Comparison of ENCODE assay signal across 8 cellular contexts in genomic region chr19:40090256-40091204, GRCh38. TPM values are rescaled to one million over a fixed set of nuclear protein-coding genes. Genes with fewer than 3 reads are reported as not detected.
DNase-seq lines count a peak whose midpoint lies in the region; ATAC-seq and TF ChIP-seq lines count a peak whose summit lies in the region.

ZNF780A (minus strand) TSS chr19:40090943; CDS start chr19:40084753, 6,190 bp downstream.

- peak within 1 kb of the TSS; percentile 76 for H2AFZ ChIP-seq in trophoblast cell (ENCODE audit: insufficient read depth, low read length, poor library complexity)

- H2BK12ac ChIP-seq in trophoblast cell (ENCODE audit: low read length) = no peak within 1 kb of the TSS

- peaks cover 5% of the 10 kb centered on the region for H3K79me2 ChIP-seq in trophoblast cell (ENCODE audit: control insufficient read depth, insufficient read depth, low read length, poor library complexity)

- peak within 1 kb of the TSS; percentile 99 for H3K27ac Mint-ChIP-seq in HFFc6

- peak; percentile 92 to 98 (median 98) for ATAC-seq in heart left ventricle

- peaks cover 7% of the 10 kb centered on the region for H3K79me1 ChIP-seq in trophoblast cell (ENCODE audit: low read length)

- WGBS in adrenal gland, 4 donors = 0 to 1% (median 0%) methylated on average over 29 to 46 of the region's 46 CpGs
- 0% methylated on average over 38 to 46 of the region's 46 CpGs for WGBS in heart left ventricle, 4 donors
- WGBS in trophoblast cell (ENCODE audit: extremely low coverage, insufficient coverage, insufficient read length) = no CpG with 5 or more reads among the region's 46 CpGs

- H3K18ac ChIP-seq in trophoblast cell (ENCODE audit: low read length) = peak within 1 kb of the TSS; percentile 71

- H2BK5ac ChIP-seq in trophoblast cell (ENCODE audit: low read depth, low read length, poor library complexity) = peak within 1 kb of the TSS; percentile 78

- H3K23ac ChIP-seq in trophoblast cell (ENCODE audit: low read length) = no peak within 1 kb of the TSS

- DNase-seq in G401 (ENCODE audit: low spot score) (peak; percentile 88), HFFc6 (peak; percentile 47), NCI-H1417 treated with DMSO at 0.1 percent for 48 hours (lab: John Stamatoyannopoulos, UW) (peak; percentile 23), adrenal gland (peak; percentile 78 to 87 (median 80)), heart left ventricle (peak; percentile 79 to 89 (median 84)), trophoblast cell (peak; percentile 62 to 70), tibial artery (peak; percentile 72 to 79)

- H4K8ac ChIP-seq in trophoblast cell (ENCODE audit: low read depth, low read length) = peak within 1 kb of the TSS; percentile 90

- H3K4me1 ChIP-seq in adrenal gland (replicated peaks in 1 of 2) (peaks cover 6 to 24% of the 10 kb centered on the region in 2 donors), heart left ventricle (peaks cover 0 to 27% (median 14%) of the 10 kb centered on the region in 12 donors), trophoblast cell (ENCODE audit: control insufficient read depth in 1 of 2, insufficient read depth in 2 of 2, low read length in 2 of 2) (peaks cover 0 to 3% of the 10 kb centered on the region in 2 experiments), tibial artery (peaks cover 0 to 21% (median 8%) of the 10 kb centered on the region in 4 donors)

- peaks cover 33% of the 10 kb centered on the region for H3K4me1 Mint-ChIP-seq in HFFc6 (ENCODE audit: low read depth)

- H2BK120ac ChIP-seq in trophoblast cell (ENCODE audit: insufficient read depth, low read length, poor library complexity) = peak within 1 kb of the TSS; percentile 60

- H3K36me3 Mint-ChIP-seq in HFFc6 (ENCODE audit: low read depth) = peaks cover 21% of the 10 kb centered on the region

- TF ChIP-seq CTCF in HFFc6 (IDR thresholded peaks at IDR 0.05) = no peak
- no peak for TF ChIP-seq CTCF in adrenal gland (IDR thresholded peaks at IDR 0.05)
- TF ChIP-seq CTCF in heart left ventricle (IDR thresholded peaks at IDR 0.05) = no peak
- TF ChIP-seq CTCF in tibial artery (IDR thresholded peaks at IDR 0.05) = no peak

- peak within 1 kb of the TSS; percentile 22 for H3K4ac ChIP-seq in trophoblast cell (ENCODE audit: low read depth, low read length)

- peak; percentile 6 to 79 for TF ChIP-seq POLR2A in adrenal gland (IDR thresholded peaks at IDR 0.05)
- TF ChIP-seq POLR2A in heart left ventricle (IDR thresholded peaks at IDR 0.05) = peak in 1 of 2 donors; percentile 46

- in situ Hi-C loops in G401 (cut with HindIII; ENCODE audit: low sequenced_read_pairs) = no loop called here

- H3K4me3 ChIP-seq in adrenal gland (peak within 1 kb of the TSS; percentile 62 to 88 (median 74)), heart left ventricle (peak within 1 kb of the TSS; percentile 58 to 91 (median 82)), trophoblast cell (ENCODE audit: low read depth, low read length) (peak within 1 kb of the TSS; percentile 84), tibial artery (peak within 1 kb of the TSS; percentile 88)

- H3K14ac ChIP-seq in trophoblast cell (ENCODE audit: low read length) = peak within 1 kb of the TSS; percentile 70

- H3K27ac ChIP-seq in adrenal gland (peak within 1 kb of the TSS; percentile 66 to 95 (median 90)), heart left ventricle (peak within 1 kb of the TSS; percentile 70 to 97 (median 94)), trophoblast cell (ENCODE audit: low read depth, low read length) (peak within 1 kb of the TSS; percentile 78), tibial artery (peak within 1 kb of the TSS; percentile 89 to 93)

- H3K4me3 Mint-ChIP-seq in HFFc6 = peak within 1 kb of the TSS; percentile 100

- H3K27me3 ChIP-seq in adrenal gland (peaks cover 3% of the 10 kb centered on the region), heart left ventricle (peaks cover 0 to 4% (median 0%) of the 10 kb centered on the region in 9 donors), trophoblast cell (ENCODE audit: insufficient read depth, low read length) (no peaks in the 10 kb centered on the region), tibial artery (peaks cover 0 to 10% of the 10 kb centered on the region in 2 donors)

- H4K91ac ChIP-seq in trophoblast cell (ENCODE audit: low read depth, low read length) = peak within 1 kb of the TSS; percentile 65

- peak within 1 kb of the TSS; percentile 92 for H3K4me2 ChIP-seq in trophoblast cell (ENCODE audit: low read length)

- intact Hi-C loops in T-helper 1 cell treated with Interleukin-12 subunit alpha and Interleukin-12 subunit beta and Interleukin-4 antibody, amounts not matched to agents 30 ng/mL and 1 ng/mL, for 36 hours (cut with micrococcal nuclease) = loop anchor here (1.0 kb wide), 6 partner anchors 34 to 195 kb away; partner anchors contain the start of genes AKT2, MAP3K10, PSMC4 and ZNF780B
- intact Hi-C loops in adrenal gland (cut with DNase I) = no loop called here
- intact Hi-C loops in heart left ventricle (cut with DNase I) = loop anchor here in 1 of 10 donors (2.0 kb wide), 1 partner anchor 120 kb away; the partner anchor contains the start of gene PSMC4
- intact Hi-C loops in tibial artery (cut with DNase I; ENCODE audit: low total_unique reads) = no loop called here

- peak within 1 kb of the TSS; percentile 7 for H2AK5ac ChIP-seq in trophoblast cell (ENCODE audit: low read length)

- peak within 1 kb of the TSS; percentile 73 for H3K9ac ChIP-seq in trophoblast cell (ENCODE audit: low read length)

- no peaks in the 10 kb centered on the region for H3K36me3 ChIP-seq in adrenal gland (replicated peaks in 1 of 2)
- no peaks in the 10 kb centered on the region for H3K36me3 ChIP-seq in heart left ventricle
- no peaks in the 10 kb centered on the region for H3K36me3 ChIP-seq in trophoblast cell (ENCODE audit: control insufficient read depth in 1 of 2, insufficient read depth in 2 of 2, low read length in 2 of 2)
- H3K36me3 ChIP-seq in tibial artery = no peaks in the 10 kb centered on the region

- H3K9me3 ChIP-seq in adrenal gland (replicated peaks in 1 of 3) = no peaks in the 10 kb centered on the region
- peaks cover 0 to 11% (median 0%) of the 10 kb centered on the region in 12 donors for H3K9me3 ChIP-seq in heart left ventricle
- H3K9me3 ChIP-seq in trophoblast cell (ENCODE audit: insufficient read depth, low read depth, low read length) = no peaks in the 10 kb centered on the region
- no peaks in the 10 kb centered on the region for H3K9me3 ChIP-seq in tibial artery

- peak within 1 kb of the TSS; percentile 61 for H4K12ac ChIP-seq in trophoblast cell (ENCODE audit: low read depth, low read length)

- H3K9me3 Mint-ChIP-seq in HFFc6 = no peaks in the 10 kb centered on the region; the same call in 1 of the 2 replicates

- peaks cover 3% of the 10 kb centered on the region for H3K27me3 Mint-ChIP-seq in HFFc6 (ENCODE audit: insufficient read depth)

RNA-seq across cellular contexts. Expression of gene ZNF780A, which starts in this region (rescaled TPM):
- total RNA-seq in G401 (2014; rRNA removed; shearing (Covaris generic)) = 9.7 and 10.2 TPM in 2 replicates
- total RNA-seq in HFFc6 (2021; fragmentation: NEBNext Ultra II Directional; extraction: Animal tissue kit (Norgen Biotek cat#: 25700)) = 10 to 100 TPM; 10.1 to 13.2 (median 11.3) TPM
- 20.9 and 22.0 TPM in 2 replicates for total RNA-seq in T-helper 1 cell treated with Interleukin-12 subunit alpha and Interleukin-12 subunit beta and Interleukin-4 antibody, amounts not matched to agents 30 ng/mL and 1 ng/mL, for 36 hours
- 10 to 100 TPM; 12.9 to 65.6 (median 22.9) TPM for total RNA-seq in adrenal gland
- polyA plus RNA-seq in adrenal gland = 10 to 100 TPM; 14.8 to 28.4 (median 28.1) TPM
- total RNA-seq in heart left ventricle = 10 to 100 TPM in 5 of 9 donors, 1 to 10 TPM in 4; 3.9 to 17.5 (median 11.0) TPM
- 10 to 100 TPM; 10.3 to 17.0 TPM for polyA plus RNA-seq in heart left ventricle
- polyA plus RNA-seq in trophoblast cell (2013) = 15.5 and 18.0 TPM in 2 replicates

Comparison
In these comparisons a context has a peak if more than half of its experiments do, and no peak if none do; other contexts are left out.
1. Peak in every context shown above with its lines: DNase-seq, ATAC-seq, H3K4me3 ChIP-seq and H3K27ac ChIP-seq.
2. DNase-seq: peak in every context shown above with its lines; median percentile 88 in G401; 84 in heart left ventricle; 80 in adrenal gland; 76 in tibial artery; 66 in trophoblast cell; 47 in HFFc6; 23 in NCI-H1417 treated with DMSO at 0.1 percent for 48 hours.